Comparison of ENCODE assay signal across 18 cellular contexts in genomic region chr22:20302438-20303228, GRCh38. TPM values are rescaled to one million over a fixed set of nuclear protein-coding genes. Genes with fewer than 3 reads are reported as not detected.
A peak's percentile ranks its signal among the peaks of the same experiment; 100 is the strongest.
DNase-seq lines count a peak whose midpoint lies in the region; ATAC-seq, FAIRE-seq and TF ChIP-seq lines count a peak whose summit lies in the region.
"Had no signal": no experiment of that assay in that cellular context is flagged by ENCODE, and none has a peak within 500 bp of the region (broad histone marks: within the 10 kb centered on the region; RNA-seq: fewer than 3 reads in every experiment).

No MANE protein-coding gene starts in this region.

- H3K14ac ChIP-seq in neuronal stem cell (ENCODE audit: low read length) = no peak overlapping the region

- no peaks in the 10 kb centered on the region for H3K79me2 ChIP-seq in K562 (ENCODE audit: control insufficient read depth, insufficient read depth, low read length)
- H3K79me2 ChIP-seq in SK-N-SH (ENCODE audit: insufficient read depth) = no peaks in the 10 kb centered on the region

- H4K8ac ChIP-seq in neuronal stem cell (ENCODE audit: low read depth, low read length) = no peak overlapping the region

- H3F3A ChIP-seq in SK-N-SH (replicated peaks; ENCODE audit: insufficient read depth) = no peaks in the 10 kb centered on the region

- H3K27me3 Mint-ChIP-seq in activated naive CD4-positive, alpha-beta T cell treated with anti-CD3 and anti-CD28 coated beads, Interleukin-2, amount 50 U/mL, for 24 hours = peaks cover 2% of the 10 kb centered on the region

- no TSS peak for BruUV-seq in K562 (replicated peaks; lab: Mats Ljungman, UMichigan)

- ATAC-seq in K562 = no peak
- ATAC-seq in HG03378 (IDR thresholded peaks at IDR 0.05; ENCODE audit: unreplicated experiment) = no peak

- no peaks in the 10 kb centered on the region for H3K4me1 Mint-ChIP-seq in activated naive CD4-positive, alpha-beta T cell treated with anti-CD3 and anti-CD28 coated beads, Interleukin-2, amount 50 U/mL, for 24 hours

- TF ChIP-seq POLR2A in K562 (conservative IDR thresholded peaks at IDR 0.05) = no peak

- H3K9me1 ChIP-seq in K562 (ENCODE audit: control insufficient read depth, insufficient read depth, low read length) = peaks cover 12% of the 10 kb centered on the region

- H3K36me3 ChIP-seq in K562 (ENCODE audit: control insufficient read depth, insufficient read depth, low read length) = no peaks in the 10 kb centered on the region
- H3K36me3 ChIP-seq in neuronal stem cell (replicated peaks in 1 of 2; ENCODE audit: control insufficient read depth in 2 of 2, insufficient read depth in 2 of 2, low read length in 2 of 2) = no peaks in the 10 kb centered on the region
- no peaks in the 10 kb centered on the region for H3K36me3 ChIP-seq in SK-N-SH (replicated peaks in 1 of 2; ENCODE audit: control insufficient read depth in 1 of 2, insufficient read depth in 2 of 2, low read length in 1 of 2)
- H3K36me3 ChIP-seq: BLaER1 had no signal

- peak overlapping the region; percentile 96 for H3K23ac ChIP-seq in neuronal stem cell (ENCODE audit: low read depth, low read length, poor library complexity)

- CTCF ChIA-PET in K562 (lab: Yijun Ruan, JAX; ENCODE audit: low intra/inter-chr PET ratio) = interaction anchor here (0.6 kb wide), 1 partner anchor 225 kb away, joined by 3 read pairs; no protein-coding TSS in a partner anchor
- CTCF ChIA-PET in SK-N-SH (lab: Yijun Ruan, JAX) = interaction anchor here (1.5 kb wide), 1 partner anchor 146 kb away, joined by 3 read pairs; no protein-coding TSS in a partner anchor

- TF ChIP-seq CTCF in K562 (IDR thresholded peaks at IDR 0.05 in 2 of 3, conservative IDR thresholded peaks at IDR 0.05 in 1 of 3; ENCODE audit: insufficient read depth in 2 of 3, low read depth in 1 of 3, low read length in 3 of 3) = no peak
- TF ChIP-seq CTCF in SK-N-SH (IDR thresholded peaks at IDR 0.05) = no peak
- no peak for TF ChIP-seq CTCF in GM20000 (IDR thresholded peaks at IDR 0.05; ENCODE audit: extremely low read depth, missing control alignments)

- no peak overlapping the region for H3K27ac Mint-ChIP-seq in activated naive CD4-positive, alpha-beta T cell treated with anti-CD3 and anti-CD28 coated beads, Interleukin-2, amount 50 U/mL, for 24 hours
- H3K27ac Mint-ChIP-seq: CD4-positive, alpha-beta memory T cell; IgD-negative memory B cell had no signal

- H2AK5ac ChIP-seq in neuronal stem cell (ENCODE audit: low read depth, low read length) = no peak overlapping the region

- no peak overlapping the region for H3K4me3 ChIP-seq in K562
- no peak overlapping the region for H3K4me3 ChIP-seq in neuronal stem cell (ENCODE audit: low read length in 2 of 2)
- no peak overlapping the region for H3K4me3 ChIP-seq in SK-N-SH (ENCODE audit: low read depth in 2 of 2, low read length in 1 of 2)
- H3K4me3 ChIP-seq: BLaER1, GM23248 had no signal

- no peak overlapping the region for H3K18ac ChIP-seq in neuronal stem cell (ENCODE audit: low read length)

- no peak for TF ChIP-seq RAD21 in K562 (CRISPR knock-in tag; conservative IDR thresholded peaks at IDR 0.05 in 1 of 2, IDR thresholded peaks at IDR 0.05 in 1 of 2)
- no peak for TF ChIP-seq RAD21 in SK-N-SH (IDR thresholded peaks at IDR 0.05; ENCODE audit: low read length)

- H2AFZ ChIP-seq in K562 (ENCODE audit: low read depth, low read length) (no peak overlapping the region), neuronal stem cell (ENCODE audit: low read length) (no peak overlapping the region), SK-N-SH (ENCODE audit: low read depth) (no peak overlapping the region)
- H2AFZ ChIP-seq: GM23248 had no signal

- TF ChIP-seq EP300 in K562 (IDR thresholded peaks at IDR 0.05; ENCODE audit: low read length) (no peak), SK-N-SH (IDR thresholded peaks at IDR 0.05; ENCODE audit: borderline replicate concordance in 1 of 2, low read depth in 1 of 2, low read length in 1 of 2) (no peak)

- peak overlapping the region; percentile 75 for H2BK5ac ChIP-seq in neuronal stem cell (ENCODE audit: low read length)

- no peaks in the 10 kb centered on the region for H3K9me2 ChIP-seq in SK-N-SH

- DNase-seq in activated naive CD4-positive, alpha-beta T cell treated with Interleukin-2 at 50 U/mL for 16 hours = no peak
- DNase-seq in ELF-1 (ENCODE audit: low read depth, low spot score) (peak; percentile 23), K562 (ENCODE audit: extremely low read depth in 1 of 4, low spot score in 3 of 4) (peak in 2 of 4 experiments; percentile 29 to 35), neuronal stem cell (ENCODE audit: low spot score) (no peak), SK-N-SH (no peak), GM20000 (ENCODE audit: low spot score) (no peak)
- DNase-seq: 8988T; CD4-positive, alpha-beta memory T cell; DMS153; DMS79; GF-D8; GM23248; HCEC 1CT had no signal

- no peak overlapping the region for H2BK15ac ChIP-seq in neuronal stem cell (ENCODE audit: low read length)

- peaks cover 24% of the 10 kb centered on the region for H4K20me1 ChIP-seq in K562 (replicated peaks; ENCODE audit: control insufficient read depth, insufficient read depth, low read length)
- no peaks in the 10 kb centered on the region for H4K20me1 ChIP-seq in SK-N-SH (ENCODE audit: insufficient read depth)
- H4K20me1 ChIP-seq: BLaER1 had no signal

- no peak overlapping the region for H3K4me2 ChIP-seq in K562 (ENCODE audit: insufficient read depth, low read length)
- H3K4me2 ChIP-seq in neuronal stem cell (ENCODE audit: insufficient read depth, low read length, poor library complexity, severe bottlenecking) = no peak overlapping the region
- no peak overlapping the region for H3K4me2 ChIP-seq in SK-N-SH
- H3K4me2 ChIP-seq: BLaER1 had no signal

- H4K91ac ChIP-seq in neuronal stem cell (ENCODE audit: low read depth, low read length, poor library complexity) = no peak overlapping the region

- H3K27me3 ChIP-seq in K562 (ENCODE audit: control insufficient read depth in 2 of 2, insufficient read depth in 2 of 2, low read length in 2 of 2) (peaks cover 54 to 83% of the 10 kb centered on the region in 2 experiments), neuronal stem cell (ENCODE audit: control insufficient read depth in 3 of 3, insufficient read depth in 3 of 3, low read depth in 1 of 3, low read length in 3 of 3) (peaks cover 0 to 48% (median 28%) of the 10 kb centered on the region in 3 experiments), SK-N-SH (ENCODE audit: insufficient read depth) (peaks cover 12% of the 10 kb centered on the region)
- H3K27me3 ChIP-seq: BLaER1 had no signal

- H3K4me3 Mint-ChIP-seq in activated naive CD4-positive, alpha-beta T cell treated with anti-CD3 and anti-CD28 coated beads, Interleukin-2, amount 50 U/mL, for 24 hours = peak overlapping the region; percentile 36
- H3K4me3 Mint-ChIP-seq: IgD-negative memory B cell had no signal

- intact Hi-C loops in K562 (cut with micrococcal nuclease) = no loop called here

- peaks cover 2% of the 10 kb centered on the region for H3K79me1 ChIP-seq in neuronal stem cell (ENCODE audit: low read depth, low read length)

- H3K27ac ChIP-seq in K562 (ENCODE audit: extremely low read depth, low read depth, low read length) (no peak overlapping the region), neuronal stem cell (replicated peaks; ENCODE audit: low read length) (no peak overlapping the region), SK-N-SH (ENCODE audit: low read depth in 2 of 2, low read length in 1 of 2) (no peak overlapping the region)
- H3K27ac ChIP-seq: BLaER1, GM23248 had no signal

- peaks cover 8 to 45% of the 10 kb centered on the region in 2 experiments for H3K4me1 ChIP-seq in K562 (replicated peaks in 1 of 2; ENCODE audit: control insufficient read depth in 2 of 2, insufficient read depth in 2 of 2, low read length in 2 of 2)
- H3K4me1 ChIP-seq in neuronal stem cell (ENCODE audit: control insufficient read depth in 2 of 2, insufficient read depth in 1 of 2, low read depth in 1 of 2, low read length in 2 of 2) = peaks cover 2 to 5% of the 10 kb centered on the region in 2 donors
- peaks cover 0 to 10% of the 10 kb centered on the region in 2 experiments; a peak in 1 of 4 replicates for H3K4me1 ChIP-seq in SK-N-SH (ENCODE audit: control insufficient read depth in 1 of 2, insufficient read depth in 2 of 2, low read depth in 1 of 2, low read length in 1 of 2)

- H3K36me3 Mint-ChIP-seq in activated naive CD4-positive, alpha-beta T cell treated with anti-CD3 and anti-CD28 coated beads, Interleukin-2, amount 50 U/mL, for 24 hours = no peaks in the 10 kb centered on the region
- H3K36me3 Mint-ChIP-seq: CD14-positive monocyte; CD4-positive, alpha-beta memory T cell; IgD-negative memory B cell had no signal

- 3% methylated on average over 13 of the region's 13 CpGs for WGBS in K562 (ENCODE audit: insufficient coverage, low coverage, missing lambda C conversion rate)
- no CpG with 5 or more reads among the region's 13 CpGs for WGBS in neuronal stem cell (ENCODE audit: extremely low coverage in 2 of 2, insufficient read length in 2 of 2, insufficient replicate concordance in 1 of 2), 2 donors
- WGBS in SK-N-SH (ENCODE audit: low lambda C conversion rate) = 75% methylated on average over 7 of the region's 13 CpGs

- in situ Hi-C loops in K562 (cut with MboI) = loop anchor here (25.0 kb wide), 1 partner anchor 1890 kb away; no protein-coding TSS in a partner anchor

- H3K9me3 ChIP-seq in K562 (replicated peaks; ENCODE audit: control insufficient read depth, insufficient read depth, low read depth, low read length) (no peaks in the 10 kb centered on the region), neuronal stem cell (replicated peaks in 1 of 2; ENCODE audit: control insufficient read depth in 2 of 2, insufficient read depth in 1 of 2, low read depth in 1 of 2, low read length in 2 of 2) (no peaks in the 10 kb centered on the region), SK-N-SH (no peaks in the 10 kb centered on the region)
- H3K9me3 ChIP-seq: BLaER1 had no signal

- no peak overlapping the region for H2BK120ac ChIP-seq in neuronal stem cell (ENCODE audit: low read depth, low read length)

- H3K9me3 Mint-ChIP-seq in activated naive CD4-positive, alpha-beta T cell treated with anti-CD3 and anti-CD28 coated beads, Interleukin-2, amount 50 U/mL, for 24 hours = no peaks in the 10 kb centered on the region
- H3K9me3 Mint-ChIP-seq: CD14-positive monocyte; CD4-positive, alpha-beta memory T cell; IgD-negative memory B cell had no signal

- FAIRE-seq in K562 (lab: Jason Lieb, UNC) = no peak

- H2BK12ac ChIP-seq in neuronal stem cell (ENCODE audit: low read length) = no peak overlapping the region

- H3K4ac ChIP-seq in neuronal stem cell (ENCODE audit: low read length) = no peak overlapping the region

- POLR2A ChIA-PET in K562 (lab: Yijun Ruan, JAX) = interaction anchor here (0.6 to 1.9 kb wide), 5 partner anchors 10 to 572 kb away, joined by 3 to 9 read pairs (median 4); partner anchors contain the start of gene DGCR6L
- POLR2A ChIA-PET in SK-N-SH (lab: Yijun Ruan, JAX) = no interaction called here

- H3K9ac ChIP-seq in K562 (ENCODE audit: insufficient read depth in 1 of 2, low read depth in 2 of 2, low read length in 2 of 2) = peak overlapping the region in 1 of 2 experiments; percentile 63; a peak in 2 of 4 replicates
- H3K9ac ChIP-seq in neuronal stem cell (ENCODE audit: low read depth, low read length, poor library complexity) = no peak overlapping the region
- no peak overlapping the region for H3K9ac ChIP-seq in SK-N-SH
- H3K9ac ChIP-seq: BLaER1, GM23248 had no signal

RNA-seq across cellular contexts. Expression of gene DGCR6L, which starts 17.2 kb away (rescaled TPM):
- total RNA-seq in K562 (2011; cell fraction: chromatin; rRNA removed; ENCODE audit: low replicate concordance) = 5.8 and 25.8 TPM in 2 replicates
- 37.9 and 39.6 TPM in 2 replicates for total RNA-seq in K562 (2011; cell fraction: nucleolus; rRNA removed)
- total RNA-seq in K562 (2011; cell fraction: nucleoplasm; rRNA removed) = 19.9 and 28.5 TPM in 2 replicates
- total RNA-seq in K562 (2014; rRNA removed) = 151 and 163 TPM in 2 replicates
- total RNA-seq in K562 (2014; rRNA removed; fragmentation: Illumina TruSeq; extraction: Trizol) = 14.1 and 20.0 TPM in 2 replicates
- total RNA-seq in K562 (2015; rRNA removed; fragmentation: Illumina TruSeq; extraction: Trizol) = 78.1 and 78.6 TPM in 2 replicates
- total RNA-seq in K562 (2021) = 95.3 and 101 TPM in 2 replicates
- 51.0 and 88.0 TPM in 2 replicates for polyA plus RNA-seq in K562 (2011; rRNA removed)
- 116 and 204 TPM in 2 replicates for polyA plus RNA-seq in K562 (2011; cell fraction: cytosol; rRNA removed)
- 72.9 and 95.1 TPM in 2 replicates for polyA plus RNA-seq in K562 (2011; cell fraction: nucleus; rRNA removed)
- 80.6 and 161 TPM in 2 replicates for polyA plus RNA-seq in K562 (2012)
- 40.4 and 66.5 TPM in 2 replicates for polyA plus RNA-seq in K562 (2014; fragmentation: Illumina TruSeq; extraction: Trizol)
- 1 to 10 TPM; 3.6 to 8.1 TPM for polyA plus RNA-seq in K562 (2014; fragmentation: Nextera tagmentation; extraction: Ambion mirVana)
- polyA plus RNA-seq in K562 (2014; rRNA removed) = 113 and 117 TPM in 2 replicates
- polyA minus RNA-seq in K562 (2011; rRNA and poly(A)+ RNA removed) = 14.8 and 17.4 TPM in 2 replicates
- 35.4 and 39.9 TPM in 2 replicates for polyA minus RNA-seq in K562 (2011; cell fraction: cytosol; rRNA and poly(A)+ RNA removed)
- polyA minus RNA-seq in K562 (2011; cell fraction: nucleus; rRNA and poly(A)+ RNA removed) = 29.2 and 43.1 TPM in 2 replicates
- 26.0 TPM for polyA plus RNA-seq in neuronal stem cell (2013, experiment 1 of 2)
- 25.8 TPM for polyA plus RNA-seq in neuronal stem cell (2013, experiment 2 of 2)
- 53.9 and 59.8 TPM in 2 replicates for polyA plus RNA-seq in SK-N-SH (2012; rRNA removed)
- 39.4 and 52.7 TPM in 2 replicates for polyA plus RNA-seq in SK-N-SH (2012; cell fraction: cytosol; rRNA removed)
- polyA plus RNA-seq in SK-N-SH (2012; cell fraction: nucleus; rRNA removed) = 27.3 and 45.0 TPM in 2 replicates

RNA-seq across cellular contexts. Expression of gene RTN4R, which starts 34.5 kb away (rescaled TPM):
- total RNA-seq in K562 (2011; cell fraction: chromatin; rRNA removed; ENCODE audit: low replicate concordance) = 0.62 and 4.8 TPM in 2 replicates
- 7.4 and 9.8 TPM in 2 replicates for total RNA-seq in K562 (2011; cell fraction: nucleolus; rRNA removed)
- 3.2 and 3.7 TPM in 2 replicates for total RNA-seq in K562 (2011; cell fraction: nucleoplasm; rRNA removed)
- total RNA-seq in K562 (2014; rRNA removed) (1.5 and 2.3 TPM in 2 replicates), K562 (2014; rRNA removed; fragmentation: Illumina TruSeq; extraction: Trizol) (not detected in 2 replicates), K562 (2015; rRNA removed; fragmentation: Illumina TruSeq; extraction: Trizol) (0.41 and 0.43 TPM in 2 replicates), K562 (2021) (2.8 and 3.0 TPM in 2 replicates)
- polyA plus RNA-seq in K562 (2011; rRNA removed) (1.3 and 4.4 TPM in 2 replicates), K562 (2014; fragmentation: Illumina TruSeq; extraction: Trizol) (0.46 TPM in 1 of 2 replicates, not detected in the other), K562 (2014; fragmentation: Nextera tagmentation; extraction: Ambion mirVana) (under 1 TPM in 1 of 2 experiments, not detected in 1; 0.04 TPM), K562 (2014; rRNA removed) (1.2 and 2.3 TPM in 2 replicates), SK-N-SH (2012; rRNA removed) (0.23 and 0.39 TPM in 2 replicates)
- 5.9 and 9.9 TPM in 2 replicates for polyA plus RNA-seq in K562 (2011; cell fraction: cytosol; rRNA removed)
- polyA plus RNA-seq in K562 (2011; cell fraction: nucleus; rRNA removed) = 2.9 and 3.5 TPM in 2 replicates
- polyA plus RNA-seq in K562 (2012) = 2.9 and 4.6 TPM in 2 replicates
- polyA minus RNA-seq in K562 (2011; rRNA and poly(A)+ RNA removed) = 1.0 and 1.5 TPM in 2 replicates
- polyA minus RNA-seq in K562 (2011; cell fraction: cytosol; rRNA and poly(A)+ RNA removed) = 5.1 and 13.6 TPM in 2 replicates
- 0.40 and 1.3 TPM in 2 replicates for polyA minus RNA-seq in K562 (2011; cell fraction: nucleus; rRNA and poly(A)+ RNA removed)
- 23.2 TPM for polyA plus RNA-seq in neuronal stem cell (2013, experiment 1 of 2)
- polyA plus RNA-seq in neuronal stem cell (2013, experiment 2 of 2) = 22.9 TPM
- 0.12 and 0.47 TPM in 2 replicates for polyA plus RNA-seq in SK-N-SH (2012; cell fraction: cytosol; rRNA removed)
- 0.20 and 0.26 TPM in 2 replicates for polyA plus RNA-seq in SK-N-SH (2012; cell fraction: nucleus; rRNA removed)
- total RNA-seq: GM23248 had no signal
- polyA plus RNA-seq: CD14-positive monocyte, IgD-negative memory B cell had no signal
